8 cellular contexts compared by ENCODE assay signal in the genomic region with DNA sequence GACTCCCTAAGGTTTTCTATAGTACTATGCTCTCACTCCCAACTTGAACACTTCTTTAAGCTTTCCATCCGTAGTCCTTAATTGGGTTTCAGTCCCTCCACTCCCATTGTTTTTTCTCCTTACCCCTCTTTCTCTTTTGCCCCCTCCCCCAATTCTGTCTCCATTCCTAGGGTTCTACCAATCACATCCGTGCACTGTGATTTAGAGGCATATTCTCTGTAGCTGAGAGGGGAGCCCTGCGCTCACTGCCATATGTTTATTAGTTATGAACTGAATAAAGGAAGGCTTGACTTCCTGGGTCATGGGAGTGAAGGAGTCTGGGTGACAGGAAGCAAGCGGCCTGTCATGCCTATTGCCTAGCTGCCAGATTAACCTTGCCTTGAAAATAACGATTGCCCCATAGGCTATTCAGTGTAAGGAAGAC. TPM values are rescaled to one million over a fixed set of nuclear protein-coding genes. Genes with fewer than 3 reads are reported as not detected.
A peak's percentile ranks its signal among the peaks of the same experiment; 100 is the strongest.
DNase-seq lines count a peak whose midpoint lies in the region; TF ChIP-seq lines count a peak whose summit lies in the region.

No MANE protein-coding gene starts in this region.

- H3K9me3 ChIP-seq in WERI-Rb-1 (ENCODE audit: severe bottlenecking) (no peaks in the 10 kb centered on the region), endodermal cell (ENCODE audit: control insufficient read depth, low read length) (no peaks in the 10 kb centered on the region)

- H3K9me3 Mint-ChIP-seq in HFFc6 = no peaks in the 10 kb centered on the region
- peaks cover 47% of the 10 kb centered on the region for H3K9me3 Mint-ChIP-seq in endodermal cell
- peaks cover 23% of the 10 kb centered on the region for H3K9me3 Mint-ChIP-seq in mesothelial cell of epicardium

- peaks cover 12% of the 10 kb centered on the region; the same call in 1 of the 2 replicates for H3K4me1 Mint-ChIP-seq in HFFc6 (ENCODE audit: low read depth)
- H3K4me1 Mint-ChIP-seq in endodermal cell = peaks cover 5% of the 10 kb centered on the region
- H3K4me1 Mint-ChIP-seq in mesothelial cell of epicardium = peaks cover 10% of the 10 kb centered on the region

- H3K27ac Mint-ChIP-seq in HFFc6 (peak overlapping the region; percentile 99), endodermal cell (peak overlapping the region; percentile 95), mesothelial cell of epicardium (peak overlapping the region; percentile 99)

- no peak for TF ChIP-seq CTCF in HFFc6 (IDR thresholded peaks at IDR 0.05)
- TF ChIP-seq CTCF in WERI-Rb-1 (IDR thresholded peaks at IDR 0.05; ENCODE audit: low read depth, low read length) = no peak
- TF ChIP-seq CTCF in endodermal cell (conservative IDR thresholded peaks at IDR 0.05) = no peak
- TF ChIP-seq CTCF in mesothelial cell of epicardium (IDR thresholded peaks at IDR 0.05; ENCODE audit: unreplicated experiment) = no peak

- 0 to 2% methylated on average over 1 to 5 of the region's 5 CpGs for WGBS in endodermal cell (ENCODE audit: insufficient coverage in 1 of 2, insufficient read length in 1 of 2), 2 experiments

- H3K4me3 Mint-ChIP-seq in HFFc6 = peak overlapping the region; percentile 96
- peak overlapping the region; percentile 88 for H3K4me3 Mint-ChIP-seq in endodermal cell
- peak overlapping the region; percentile 91 for H3K4me3 Mint-ChIP-seq in mesothelial cell of epicardium

- H3K27ac ChIP-seq in WERI-Rb-1 = peak overlapping the region; percentile 77
- peak overlapping the region; percentile 75 for H3K27ac ChIP-seq in endodermal cell (ENCODE audit: low read depth, low read length)
- H3K27ac ChIP-seq in temporal lobe (ENCODE audit: low read depth, low read length) = peak overlapping the region; percentile 14

- no peaks in the 10 kb centered on the region for H3K36me3 ChIP-seq in WERI-Rb-1
- no peaks in the 10 kb centered on the region for H3K36me3 ChIP-seq in endodermal cell (ENCODE audit: control insufficient read depth, insufficient read depth, low read length)

- H3K4me1 ChIP-seq in endodermal cell (ENCODE audit: control insufficient read depth, insufficient read depth, low read length) = no peaks in the 10 kb centered on the region

- H3K9ac ChIP-seq in endodermal cell (ENCODE audit: extremely low read depth, low read length, poor library complexity, severe bottlenecking) = peak overlapping the region; percentile 62

- DNase-seq in NCI-H1417 (lab: John Stamatoyannopoulos, UW) (peak; percentile 15 to 69 (median 50)), NCI-H1417 treated with DMSO at 0.1 percent for 48 hours (lab: John Stamatoyannopoulos, UW) (no peak), HFFc6 (peak; percentile 36), NCI-H2029 (lab: John Stamatoyannopoulos, UW) (peak; percentile 26), WERI-Rb-1 (peak; percentile 22), endodermal cell (no peak), mesothelial cell of epicardium (ENCODE audit: low spot score in 2 of 2, unreplicated experiment in 2 of 2) (no peak)

- H3K27me3 ChIP-seq in WERI-Rb-1 (ENCODE audit: insufficient read depth, low read depth, severe bottlenecking) (no peaks in the 10 kb centered on the region), endodermal cell (ENCODE audit: control insufficient read depth, insufficient read depth, low read length, poor library complexity, severe bottlenecking) (no peaks in the 10 kb centered on the region)

- peaks cover 2% of the 10 kb centered on the region; the same call in 1 of the 2 replicates for H3K27me3 Mint-ChIP-seq in HFFc6 (ENCODE audit: insufficient read depth)
- H3K27me3 Mint-ChIP-seq in endodermal cell (ENCODE audit: insufficient read depth) = peaks cover 7% of the 10 kb centered on the region
- no peaks in the 10 kb centered on the region for H3K27me3 Mint-ChIP-seq in mesothelial cell of epicardium (ENCODE audit: low read depth)

- H3K4me3 ChIP-seq in WERI-Rb-1 (ENCODE audit: low read depth, low read length) (peak overlapping the region; percentile 68), endodermal cell (ENCODE audit: low read length) (peak overlapping the region; percentile 97)

- H3K36me3 Mint-ChIP-seq in HFFc6 (ENCODE audit: low read depth) = no peaks in the 10 kb centered on the region
- H3K36me3 Mint-ChIP-seq in endodermal cell (ENCODE audit: low read depth) = peaks cover 8% of the 10 kb centered on the region
- H3K36me3 Mint-ChIP-seq in mesothelial cell of epicardium = peaks cover 6% of the 10 kb centered on the region

RNA-seq across cellular contexts. Expression of gene MCTS1, which starts 0.5 kb away (rescaled TPM):
- 10 to 100 TPM; 57.2 to 71.7 (median 64.7) TPM for total RNA-seq in HFFc6 (2021; fragmentation: NEBNext Ultra II Directional; extraction: Animal tissue kit (Norgen Biotek cat#: 25700))
- total RNA-seq in endodermal cell (10 to 100 TPM; 24.0 to 27.3 TPM), mesothelial cell of epicardium (33.5 to 39.5 TPM (median 34.8 TPM) in 3 replicates), temporal lobe (31.7 TPM)
- polyA plus RNA-seq in endodermal cell (2013, experiment 1 of 2) = 48.7 TPM
- 44.0 TPM for polyA plus RNA-seq in endodermal cell (2013, experiment 2 of 2)

RNA-seq across cellular contexts. Expression of gene C1GALT1C1, which starts 25.5 kb away (rescaled TPM):
- total RNA-seq in HFFc6 (2021; fragmentation: NEBNext Ultra II Directional; extraction: Animal tissue kit (Norgen Biotek cat#: 25700)) = 10 to 100 TPM; 34.9 to 42.1 (median 41.0) TPM
- total RNA-seq in endodermal cell = 10 to 100 TPM; 16.6 to 17.9 TPM
- 19.2 TPM for polyA plus RNA-seq in endodermal cell (2013, experiment 1 of 2)
- 19.0 TPM for polyA plus RNA-seq in endodermal cell (2013, experiment 2 of 2)
- total RNA-seq in mesothelial cell of epicardium = 12.7 to 12.9 TPM (median 12.8 TPM) in 3 replicates
- 12.5 TPM for total RNA-seq in temporal lobe

RNA-seq across cellular contexts. Expression of gene CUL4B, which starts 43.6 kb away (rescaled TPM):
- 100 to 1,000 TPM; 116 to 151 (median 134) TPM for total RNA-seq in HFFc6 (2021; fragmentation: NEBNext Ultra II Directional; extraction: Animal tissue kit (Norgen Biotek cat#: 25700))
- total RNA-seq in endodermal cell (10 to 100 TPM; 47.7 to 51.8 TPM), mesothelial cell of epicardium (49.0 to 52.3 TPM (median 50.1 TPM) in 3 replicates), temporal lobe (47.9 TPM)
- polyA plus RNA-seq in endodermal cell (2013, experiment 1 of 2) = 44.7 TPM
- polyA plus RNA-seq in endodermal cell (2013, experiment 2 of 2) = 45.5 TPM

Comparison
In these comparisons a context has a peak if more than half of its experiments do, and no peak if none do; other contexts are left out.
1. DNase-seq: peak in NCI-H1417 (3 of 3), HFFc6 (single experiment), NCI-H2029 (single experiment) and WERI-Rb-1 (single experiment); none in NCI-H1417 treated with DMSO at 0.1 percent for 48 hours (single experiment), endodermal cell (single experiment) and mesothelial cell of epicardium (0 of 2).
2. H3K27ac ChIP-seq: peak in every context shown above with its lines; median percentile 77 in WERI-Rb-1; 75 in endodermal cell; 14 in temporal lobe.
3. Peak in every context shown above with its lines, with median percentiles within 50 percentile points of each other: H3K27ac Mint-ChIP-seq and H3K4me3 Mint-ChIP-seq.